ENCODE assay signal across 9 cellular contexts in the genomic region with DNA sequence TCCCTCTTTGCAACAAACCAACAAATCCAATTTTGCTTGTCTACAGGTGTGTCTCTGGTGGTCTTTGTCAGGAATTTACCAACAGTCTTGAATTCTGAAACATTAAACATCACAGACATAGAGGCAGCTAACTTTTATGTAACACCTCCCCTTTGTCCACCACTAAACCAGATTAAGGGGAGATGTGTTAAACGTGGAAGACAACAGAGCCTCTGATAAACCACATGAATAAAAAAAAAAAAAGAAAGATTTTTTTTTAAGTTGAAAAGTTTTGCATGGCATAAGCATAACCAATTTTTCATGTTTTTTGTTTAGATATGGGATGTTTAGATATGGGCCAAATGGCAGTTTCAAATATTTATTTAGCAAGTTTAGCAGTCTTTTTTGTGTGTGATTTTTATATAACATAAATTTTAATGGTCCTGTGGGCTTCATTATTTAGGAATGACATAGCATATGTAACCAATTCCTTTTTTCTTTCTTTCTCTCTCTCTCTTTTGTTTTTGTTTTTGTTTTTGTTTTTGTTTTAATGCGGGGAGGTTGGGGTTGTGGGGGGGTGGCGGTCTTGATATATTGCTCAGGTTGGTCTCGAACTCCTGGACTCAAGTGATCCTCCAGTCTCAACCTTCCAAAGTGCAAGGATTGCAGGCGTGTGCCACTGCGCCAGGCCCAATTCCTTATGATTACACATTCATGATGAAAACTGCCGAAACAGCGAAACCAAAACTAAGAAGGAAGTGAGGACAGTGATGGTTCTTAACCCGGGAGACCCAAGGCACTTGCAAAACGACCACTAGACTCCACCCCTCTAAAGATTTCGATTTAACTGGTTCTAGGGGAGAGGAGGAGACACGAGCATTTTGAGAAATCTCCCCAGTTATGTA.
DNase-seq lines count a peak whose midpoint lies in the region; ATAC-seq and TF ChIP-seq lines count a peak whose summit lies in the region.
"Had no signal": no experiment of that assay in that cellular context is flagged by ENCODE, and none has a peak within 500 bp of the region (broad histone marks: within the 10 kb centered on the region; RNA-seq: fewer than 3 reads in every experiment).

No MANE protein-coding gene starts in this region.

- H3K4me3 Mint-ChIP-seq in activated T-helper 2 cell treated with anti-CD3 and anti-CD28 coated beads, Interferon-gamma antibody, Interleukin-2, Interleukin-4, amounts not matched to agents 10 μg/mL and 5 μg/mL and 100 μg/mL, durations not matched to agents 14 hours and 24 hours and 36 hours (ENCODE audit: low read depth) = peak overlapping the region; percentile 81

- peak overlapping the region; percentile 86 for H3K27ac Mint-ChIP-seq in activated T-helper 2 cell treated with anti-CD3 and anti-CD28 coated beads, Interferon-gamma antibody, Interleukin-2, Interleukin-4, amounts not matched to agents 10 μg/mL and 5 μg/mL and 100 μg/mL, durations not matched to agents 14 hours and 24 hours and 36 hours

- in situ Hi-C loops in KBM-7 (cut with MboI; ENCODE audit: low pct_unique_long_range_greater_than_20kb, low sequenced_read_pairs) = no loop called here

- peak overlapping the region; percentile 56 for H3K27ac ChIP-seq in psoas muscle
- H3K27ac ChIP-seq: 22Rv1 had no signal

- no peaks in the 10 kb centered on the region for H3K36me3 ChIP-seq in psoas muscle (ENCODE audit: insufficient read depth in 1 of 2, low read depth in 1 of 2)

- ATAC-seq in Right ventricle myocardium superior (ENCODE audit: poor library complexity) (peak; percentile 74), psoas muscle (peak; percentile 30 to 66 (median 44))

- H3K36me3 Mint-ChIP-seq in activated T-helper 2 cell treated with anti-CD3 and anti-CD28 coated beads, Interferon-gamma antibody, Interleukin-2, Interleukin-4, amounts not matched to agents 10 μg/mL and 5 μg/mL and 100 μg/mL, durations not matched to agents 14 hours and 24 hours and 36 hours (ENCODE audit: low read depth) = no peaks in the 10 kb centered on the region

- no peak for TF ChIP-seq CTCF in psoas muscle (IDR thresholded peaks at IDR 0.05)

- H3K9me3 ChIP-seq in psoas muscle = no peaks in the 10 kb centered on the region

- no peaks in the 10 kb centered on the region for H3K27me3 ChIP-seq in psoas muscle (ENCODE audit: insufficient read depth in 3 of 3, low read length in 2 of 3)

- intact Hi-C loops in activated T-helper 2 cell treated with anti-CD3 and anti-CD28 coated beads, Interferon-gamma antibody, Interleukin-2, Interleukin-4, amounts not matched to agents 10 μg/mL and 5 μg/mL and 100 μg/mL, durations not matched to agents 14 hours and 24 hours and 36 hours (cut with micrococcal nuclease) = no loop called here
- intact Hi-C loops in Right ventricle myocardium superior (cut with DNase I) = no loop called here
- intact Hi-C loops in psoas muscle (cut with DNase I) = no loop called here

- peak overlapping the region; percentile 57 for H3K4me3 ChIP-seq in psoas muscle

- DNase-seq in NK-92 treated with Interleukin-12 subunit alpha and Interleukin-12 subunit beta, amount 100 ng/mL, for 24 hours (lab: John Stamatoyannopoulos, UW) = peak; percentile 21
- DNase-seq in NK-92 (lab: John Stamatoyannopoulos, UW; ENCODE audit: unreplicated experiment) = no peak
- peak; percentile 69 for DNase-seq in KBM-7
- peak; percentile 35 for DNase-seq in activated T-helper 2 cell treated with anti-CD3 and anti-CD28 coated beads, Interferon-gamma antibody, Interleukin-2, Interleukin-4, amounts not matched to agents 10 μg/mL and 5 μg/mL and 100 μg/mL, durations not matched to agents 14 hours and 24 hours and 36 hours (ENCODE audit: low spot score)
- DNase-seq in Right ventricle myocardium superior = peak; percentile 47
- DNase-seq in psoas muscle = peak; percentile 29 to 66
- DNase-seq in NCI-H2029 treated with DMSO at 0.1 percent for 48 hours (lab: John Stamatoyannopoulos, UW) = no peak
- DNase-seq in A172 (ENCODE audit: low spot score) = no peak

- WGBS in psoas muscle, 3 donors = 41 to 46% (median 46%) methylated on average over 12 of the region's 12 CpGs

- H3K9me3 Mint-ChIP-seq in activated T-helper 2 cell treated with anti-CD3 and anti-CD28 coated beads, Interferon-gamma antibody, Interleukin-2, Interleukin-4, amounts not matched to agents 10 μg/mL and 5 μg/mL and 100 μg/mL, durations not matched to agents 14 hours and 24 hours and 36 hours = no peaks in the 10 kb centered on the region

- no peaks in the 10 kb centered on the region for H3K27me3 Mint-ChIP-seq in activated T-helper 2 cell treated with anti-CD3 and anti-CD28 coated beads, Interferon-gamma antibody, Interleukin-2, Interleukin-4, amounts not matched to agents 10 μg/mL and 5 μg/mL and 100 μg/mL, durations not matched to agents 14 hours and 24 hours and 36 hours (ENCODE audit: low read depth)

- H3K4me1 Mint-ChIP-seq in activated T-helper 2 cell treated with anti-CD3 and anti-CD28 coated beads, Interferon-gamma antibody, Interleukin-2, Interleukin-4, amounts not matched to agents 10 μg/mL and 5 μg/mL and 100 μg/mL, durations not matched to agents 14 hours and 24 hours and 36 hours (ENCODE audit: low read depth) = peaks cover 47% of the 10 kb centered on the region

- no peaks in the 10 kb centered on the region for H3K4me1 ChIP-seq in psoas muscle

Comparison
In these comparisons a context has a peak if more than half of its experiments do, and no peak if none do; other contexts are left out.
1. DNase-seq: peak in NK-92 treated with Interleukin-12 subunit alpha and Interleukin-12 subunit beta, amount 100 ng/mL, for 24 hours (single experiment), KBM-7 (single experiment), activated T-helper 2 cell treated with anti-CD3 and anti-CD28 coated beads, Interferon-gamma antibody, Interleukin-2, Interleukin-4, amounts not matched to agents 10 μg/mL and 5 μg/mL and 100 μg/mL, durations not matched to agents 14 hours and 24 hours and 36 hours (single experiment), Right ventricle myocardium superior (single experiment) and psoas muscle (2 of 2); none in NK-92 (single experiment), NCI-H2029 treated with DMSO at 0.1 percent for 48 hours (single experiment) and A172 (single experiment).